ENCODE assay signal across 8 cellular contexts in the genomic region with DNA sequence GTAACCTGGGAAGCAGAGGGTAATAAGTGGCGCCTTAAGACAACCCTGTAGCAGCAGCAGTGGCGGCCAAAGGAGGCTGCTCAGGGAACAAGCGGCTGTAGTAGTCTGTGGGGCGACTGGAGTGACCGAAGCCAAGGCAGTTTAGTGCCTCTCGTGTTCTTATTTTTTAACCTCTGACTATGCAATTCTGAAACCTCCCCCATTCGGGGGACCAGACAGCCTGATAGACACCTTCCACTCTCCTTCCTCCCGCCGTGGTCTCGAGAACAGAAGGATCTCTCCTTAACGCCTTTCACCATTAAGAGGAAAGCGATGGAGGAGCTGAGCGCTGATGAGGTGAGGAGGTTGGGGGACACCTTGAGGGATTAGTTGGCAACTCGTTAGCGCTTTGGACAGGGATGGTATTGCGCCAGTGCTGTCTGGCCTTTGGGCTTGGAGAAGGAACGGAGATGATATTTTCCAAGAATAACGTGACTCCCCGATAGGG. TPM values are rescaled to one million over a fixed set of nuclear protein-coding genes. Genes with fewer than 3 reads are reported as not detected.
A peak's percentile ranks its signal among the peaks of the same experiment; 100 is the strongest.
DNase-seq lines count a peak whose midpoint lies in the region; ATAC-seq, FAIRE-seq and TF ChIP-seq lines count a peak whose summit lies in the region.

No MANE protein-coding gene starts in this region.

- peak overlapping the region; percentile 87 for H3K4me3 ChIP-seq in BJ (ENCODE audit: low read depth, low read length)
- H3K4me3 ChIP-seq in PC-9 = peak overlapping the region; percentile 82
- H3K4me3 ChIP-seq in colonic mucosa = peak overlapping the region; percentile 78

- TF ChIP-seq POLR2A in GM12892 (IDR thresholded peaks at IDR 0.05; ENCODE audit: low read depth, low read length) = no peak

- H3K4me2 ChIP-seq in PC-9 = peak overlapping the region; percentile 89

- H3F3A ChIP-seq in PC-9 (ENCODE audit: insufficient read depth, low read depth) = peaks cover 7% of the 10 kb centered on the region; the same call in 1 of the 2 replicates

- CTCF ChIA-PET in BJ (lab: Yijun Ruan, JAX) = interaction anchor here (0.5 to 2.1 kb wide), 11 partner anchors 12 to 159 kb away, joined by 3 to 8 read pairs (median 4); partner anchors contain the start of genes LZIC and NMNAT1
- CTCF ChIA-PET in PC-9 (lab: Charles Lee) = interaction anchor here (0.6 to 1.2 kb wide), 2 partner anchors 83 to 139 kb away, joined by 3 to 6 read pairs; no protein-coding TSS in a partner anchor

- H4K20me1 ChIP-seq in PC-9 (ENCODE audit: insufficient read depth) = no peaks in the 10 kb centered on the region

- H3K36me3 ChIP-seq in BJ (ENCODE audit: control insufficient read depth, insufficient read depth, low read length) (peaks cover 2% of the 10 kb centered on the region; the same call in 1 of the 2 replicates), PC-9 (ENCODE audit: low read depth) (no peaks in the 10 kb centered on the region), colonic mucosa (no peaks in the 10 kb centered on the region)

- H3K4me1 ChIP-seq in PC-9 (replicated peaks; ENCODE audit: insufficient read depth) = no peaks in the 10 kb centered on the region; the same call in 1 of the 2 replicates
- H3K4me1 ChIP-seq in colonic mucosa = peaks cover 9% of the 10 kb centered on the region

- no peaks in the 10 kb centered on the region for H3K9me3 ChIP-seq in PC-9 (ENCODE audit: insufficient read depth, low read depth)
- H3K9me3 ChIP-seq in colonic mucosa = no peaks in the 10 kb centered on the region

- intact Hi-C loops in PC-9 (cut with micrococcal nuclease; ENCODE audit: unreplicated experiment) (loop anchor here (2.0 to 5.0 kb wide), 3 partner anchors 141 to 206 kb away; partner anchors contain the start of gene KIF1B), colonic mucosa (cut with DNase I) (loop anchor here (5.0 kb wide), 3 partner anchors 74 to 156 kb away; no protein-coding TSS in a partner anchor)

- DNase-seq in BJ (ENCODE audit: low read depth) = no peak
- DNase-seq in GM12892 (ENCODE audit: insufficient read length) = peak; percentile 19
- peak; percentile 30 to 41 for DNase-seq in PC-9
- DNase-seq in colonic mucosa = peak; percentile 44
- peak; percentile 51 to 61 for DNase-seq in lung microvascular endothelial cell (ENCODE audit: low read depth in 2 of 2)
- DNase-seq in activated CD4-positive, CD25-positive, alpha-beta regulatory T cell (lab: John Stamatoyannopoulos, UW) = no peak

- H3K79me2 ChIP-seq in PC-9 (ENCODE audit: low read depth) = peaks cover 49% of the 10 kb centered on the region

- no peaks in the 10 kb centered on the region for H3K27me3 ChIP-seq in BJ (ENCODE audit: control insufficient read depth, insufficient read depth, low read length)
- no peaks in the 10 kb centered on the region for H3K27me3 ChIP-seq in PC-9 (ENCODE audit: insufficient read depth, low read depth)
- no peaks in the 10 kb centered on the region for H3K27me3 ChIP-seq in colonic mucosa

- H3K9ac ChIP-seq in colonic mucosa (ENCODE audit: low read depth in 2 of 2, low read length in 2 of 2) = peak overlapping the region; percentile 76 to 90

- TF ChIP-seq CTCF in BJ (IDR thresholded peaks at IDR 0.05; ENCODE audit: insufficient read depth, low read depth, low read length) (no peak), PC-9 (conservative IDR thresholded peaks at IDR 0.05) (no peak), colonic mucosa (IDR thresholded peaks at IDR 0.05) (no peak)

- peak overlapping the region; percentile 92 for H2AFZ ChIP-seq in PC-9

- ATAC-seq in HG03066 (IDR thresholded peaks at IDR 0.05; ENCODE audit: low read depth, unreplicated experiment) = peak; percentile 11

- H3K27ac ChIP-seq in PC-9 (peak overlapping the region; percentile 83), colonic mucosa (peak overlapping the region; percentile 91), temporal lobe (ENCODE audit: low read depth, low read length) (peak overlapping the region; percentile 94)

- POLR2A ChIA-PET in BJ (lab: Charles Lee) = interaction anchor here (0.6 kb wide), 1 partner anchor 75 kb away, joined by 13 read pairs; no protein-coding TSS in a partner anchor
- POLR2A ChIA-PET in PC-9 (lab: Charles Lee; ENCODE audit: unreplicated experiment) = interaction anchor here (0.6 kb wide), 2 partner anchors 397 to 476 kb away, joined by 3 read pairs; partner anchors contain the start of gene CENPS

- no peaks in the 10 kb centered on the region for H3K9me2 ChIP-seq in PC-9 (ENCODE audit: insufficient read depth)

- no peak for FAIRE-seq in GM12892 (lab: Jason Lieb, UNC)

- BruUV-seq in PC-9 (replicated peaks; lab: Mats Ljungman, UMichigan) = no TSS peak

RNA-seq across cellular contexts. Expression of gene UBE4B, which starts 0.6 kb away (rescaled TPM):
- 18.2 and 19.4 TPM in 2 replicates for polyA plus RNA-seq in BJ (2011; rRNA removed)
- polyA minus RNA-seq in BJ (2011; rRNA and poly(A)+ RNA removed) = 25.9 and 28.7 TPM in 2 replicates
- polyA plus RNA-seq in GM12892 (2012; ENCODE audit: missing spikeins) = 18.7 TPM
- total RNA-seq in PC-9 (2021) (54.3 and 59.1 TPM in 2 replicates), colonic mucosa (10 to 100 TPM; 34.6 to 40.9 TPM), lung microvascular endothelial cell (12.7 and 13.7 TPM in 2 replicates), temporal lobe (33.2 TPM)

RNA-seq across cellular contexts. Expression of gene RBP7, which starts 36.4 kb away (rescaled TPM):
- 0.42 and 0.50 TPM in 2 replicates for polyA plus RNA-seq in BJ (2011; rRNA removed)
- 0.43 TPM in 1 of 2 replicates, not detected in the other for polyA minus RNA-seq in BJ (2011; rRNA and poly(A)+ RNA removed)
- 0.51 TPM for polyA plus RNA-seq in GM12892 (2012; ENCODE audit: missing spikeins)
- total RNA-seq in PC-9 (2021) = 0.61 and 1.8 TPM in 2 replicates
- 1 to 10 TPM in 1 of 2 donors, under 1 TPM in 1; 0.56 to 1.6 TPM for total RNA-seq in colonic mucosa
- 0.22 TPM in 1 of 2 replicates, not detected in the other for total RNA-seq in lung microvascular endothelial cell
- not detected for total RNA-seq in temporal lobe

Comparison
In these comparisons a context has a peak if more than half of its experiments do, and no peak if none do; other contexts are left out.
1. DNase-seq: peak in GM12892 (single experiment), PC-9 (2 of 2), colonic mucosa (single experiment) and lung microvascular endothelial cell (2 of 2); none in BJ (single experiment) and activated CD4-positive, CD25-positive, alpha-beta regulatory T cell (0 of 4).
2. Peak in every context shown above with its lines, with median percentiles within 50 percentile points of each other: H3K4me3 ChIP-seq and H3K27ac ChIP-seq.